8 cellular contexts compared by ENCODE assay signal in the genomic region with DNA sequence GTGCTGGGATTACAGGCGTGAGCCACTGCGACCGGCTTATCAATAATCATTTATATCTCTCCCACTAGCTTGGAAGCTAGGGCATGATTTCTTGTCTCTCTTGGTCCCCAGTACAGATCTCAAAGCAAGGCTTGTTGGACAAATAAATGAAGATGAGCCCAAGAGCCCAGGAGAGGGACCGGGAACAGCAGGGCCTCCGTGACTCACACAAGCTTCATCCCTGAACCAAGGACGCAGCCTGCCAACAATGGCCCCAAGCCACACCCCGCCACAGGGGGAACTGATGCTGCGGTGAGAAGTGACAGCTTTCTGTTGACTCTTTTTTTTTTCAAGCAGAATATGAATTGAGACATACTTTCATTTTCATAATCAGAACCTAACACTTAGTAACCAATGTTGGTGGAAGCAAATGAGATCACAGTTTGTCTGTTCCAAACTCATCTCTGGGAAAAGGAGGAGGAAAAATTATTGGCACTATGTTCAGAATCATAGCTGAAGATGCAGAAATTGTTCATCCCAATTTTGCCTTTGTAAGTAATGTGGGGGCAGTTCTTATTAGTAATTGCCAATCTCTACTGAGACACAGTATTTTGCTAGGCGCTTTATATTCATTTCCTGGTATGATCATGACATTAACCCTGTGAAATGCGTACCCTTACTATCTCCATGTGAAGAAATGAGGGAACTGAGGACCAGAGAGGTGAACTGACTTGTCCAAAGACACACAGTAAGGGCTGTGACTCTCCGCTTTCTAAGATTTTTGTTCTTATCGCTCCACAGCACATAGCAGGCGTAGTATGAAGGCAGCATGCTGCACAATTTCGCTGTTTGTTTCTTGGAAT. TPM values are rescaled to one million over a fixed set of nuclear protein-coding genes. Genes with fewer than 3 reads are reported as not detected.
DNase-seq lines count a peak whose midpoint lies in the region; ATAC-seq and TF ChIP-seq lines count a peak whose summit lies in the region.

No MANE protein-coding gene starts in this region.

- H3K4me1 ChIP-seq in effector memory CD4-positive, alpha-beta T cell (ENCODE audit: control insufficient read depth, insufficient read depth, low read length, poor library complexity, severe bottlenecking) = peaks cover 29% of the 10 kb centered on the region
- H3K4me1 ChIP-seq in neuronal stem cell (ENCODE audit: control insufficient read depth in 2 of 2, insufficient read depth in 1 of 2, low read depth in 1 of 2, low read length in 2 of 2) = peaks cover under 1 to 10% of the 10 kb centered on the region in 2 donors

- no peaks in the 10 kb centered on the region for H3K36me3 Mint-ChIP-seq in activated CD8-positive, alpha-beta T cell treated with anti-CD3 and anti-CD28 coated beads, Interleukin-2, amount 10 ng/mL, durations not matched to agents 7 days and 5 days (ENCODE audit: low read depth)

- DNase-seq in NCI-H146 treated with DMSO at 0.1 percent for 48 hours (lab: John Stamatoyannopoulos, UW; ENCODE audit: unreplicated experiment) (peak; percentile 5), neuronal stem cell (ENCODE audit: low spot score) (no peak), stromal cell of bone marrow (ENCODE audit: low read depth) (peak; percentile 81), NCI-H1930 (lab: John Stamatoyannopoulos, UW) (no peak)
- peak; percentile 92 for DNase-seq in activated CD8-positive, alpha-beta T cell treated with anti-CD3 and anti-CD28 coated beads, Interleukin-2, amount 10 ng/mL, durations not matched to agents 7 days and 5 days
- peak; percentile 81 to 84 (median 83) for DNase-seq in effector memory CD4-positive, alpha-beta T cell

- peak overlapping the region; percentile 18 for H2AFZ ChIP-seq in neuronal stem cell (ENCODE audit: low read length)

- H3K9me3 Mint-ChIP-seq in activated CD8-positive, alpha-beta T cell treated with anti-CD3 and anti-CD28 coated beads, Interleukin-2, amount 10 ng/mL, durations not matched to agents 7 days and 5 days (ENCODE audit: insufficient read depth) = no peaks in the 10 kb centered on the region

- no peak overlapping the region for H3K9ac ChIP-seq in neuronal stem cell (ENCODE audit: low read depth, low read length, poor library complexity)

- no peak overlapping the region for H4K91ac ChIP-seq in neuronal stem cell (ENCODE audit: low read depth, low read length, poor library complexity)

- H2BK15ac ChIP-seq in neuronal stem cell (ENCODE audit: low read length) = no peak overlapping the region

- no peak overlapping the region for H3K4ac ChIP-seq in neuronal stem cell (ENCODE audit: low read length)

- no peak overlapping the region for H3K23ac ChIP-seq in neuronal stem cell (ENCODE audit: low read depth, low read length, poor library complexity)

- peak overlapping the region; percentile 89 for H3K27ac ChIP-seq in effector memory CD4-positive, alpha-beta T cell (ENCODE audit: insufficient read depth, low read length, poor library complexity, severe bottlenecking)
- H3K27ac ChIP-seq in neuronal stem cell (replicated peaks; ENCODE audit: low read length) = no peak overlapping the region

- POLR2A ChIA-PET in activated CD8-positive, alpha-beta T cell treated with anti-CD3 and anti-CD28 coated beads, Interleukin-2, amount 10 ng/mL, durations not matched to agents 7 days and 5 days (lab: Charles Lee) = interaction anchor here (0.6 to 2.4 kb wide), 11 partner anchors 8 to 279 kb away, joined by 3 to 15 read pairs (median 4); a partner anchor contains a TSS

- H3K27me3 ChIP-seq in effector memory CD4-positive, alpha-beta T cell (replicated peaks; ENCODE audit: control insufficient read depth, insufficient read depth, low read length, poor library complexity, severe bottlenecking) = no peaks in the 10 kb centered on the region
- peaks cover 0 to 2% (median 0%) of the 10 kb centered on the region in 3 experiments for H3K27me3 ChIP-seq in neuronal stem cell (ENCODE audit: control insufficient read depth in 3 of 3, insufficient read depth in 3 of 3, low read depth in 1 of 3, low read length in 3 of 3)

- no peaks in the 10 kb centered on the region for H3K36me3 ChIP-seq in effector memory CD4-positive, alpha-beta T cell (ENCODE audit: control insufficient read depth, insufficient read depth, low read length)
- H3K36me3 ChIP-seq in neuronal stem cell (replicated peaks in 1 of 2; ENCODE audit: control insufficient read depth in 2 of 2, insufficient read depth in 2 of 2, low read length in 2 of 2) = no peaks in the 10 kb centered on the region

- H3K27me3 Mint-ChIP-seq in activated CD8-positive, alpha-beta T cell treated with anti-CD3 and anti-CD28 coated beads, Interleukin-2, amount 10 ng/mL, durations not matched to agents 7 days and 5 days (ENCODE audit: low read depth) = no peaks in the 10 kb centered on the region

- no peak overlapping the region for H2BK120ac ChIP-seq in neuronal stem cell (ENCODE audit: low read depth, low read length)

- no peak overlapping the region for H4K8ac ChIP-seq in neuronal stem cell (ENCODE audit: low read depth, low read length)

- H2AK5ac ChIP-seq in neuronal stem cell (ENCODE audit: low read depth, low read length) = no peak overlapping the region

- H3K4me1 Mint-ChIP-seq in activated CD8-positive, alpha-beta T cell treated with anti-CD3 and anti-CD28 coated beads, Interleukin-2, amount 10 ng/mL, durations not matched to agents 7 days and 5 days (ENCODE audit: low read depth) = peaks cover 39% of the 10 kb centered on the region

- no peak overlapping the region for H3K14ac ChIP-seq in neuronal stem cell (ENCODE audit: low read length)

- H3K27ac Mint-ChIP-seq in activated CD8-positive, alpha-beta T cell treated with anti-CD3 and anti-CD28 coated beads, Interleukin-2, amount 10 ng/mL, durations not matched to agents 7 days and 5 days = peak overlapping the region; percentile 87

- no peak overlapping the region for H2BK12ac ChIP-seq in neuronal stem cell (ENCODE audit: low read length)

- H3K4me3 Mint-ChIP-seq in activated CD8-positive, alpha-beta T cell treated with anti-CD3 and anti-CD28 coated beads, Interleukin-2, amount 10 ng/mL, durations not matched to agents 7 days and 5 days = peak overlapping the region; percentile 55

- no peak overlapping the region for H3K4me2 ChIP-seq in neuronal stem cell (ENCODE audit: insufficient read depth, low read length, poor library complexity, severe bottlenecking)

- no peaks in the 10 kb centered on the region for H3K79me1 ChIP-seq in neuronal stem cell (ENCODE audit: low read depth, low read length)

- H3K9me3 ChIP-seq in effector memory CD4-positive, alpha-beta T cell (ENCODE audit: control insufficient read depth, low read length) = no peaks in the 10 kb centered on the region
- no peaks in the 10 kb centered on the region for H3K9me3 ChIP-seq in neuronal stem cell (replicated peaks in 1 of 2; ENCODE audit: control insufficient read depth in 2 of 2, insufficient read depth in 1 of 2, low read depth in 1 of 2, low read length in 2 of 2)

- CTCF ChIA-PET in activated CD8-positive, alpha-beta T cell treated with anti-CD3 and anti-CD28 coated beads, Interleukin-2, amount 10 ng/mL, durations not matched to agents 7 days and 5 days (lab: Charles Lee) = interaction anchor here (0.9 to 2.2 kb wide), 9 partner anchors 12 to 367 kb away, joined by 3 to 7 read pairs (median 3); a partner anchor contains a TSS

- peak overlapping the region; percentile 20 for H3K4me3 ChIP-seq in effector memory CD4-positive, alpha-beta T cell (ENCODE audit: insufficient read depth, low read depth, low read length, poor library complexity, severe bottlenecking)
- no peak overlapping the region for H3K4me3 ChIP-seq in neuronal stem cell (ENCODE audit: low read length in 2 of 2)

- no peak overlapping the region for H2BK5ac ChIP-seq in neuronal stem cell (ENCODE audit: low read length)

- no peak overlapping the region for H3K18ac ChIP-seq in neuronal stem cell (ENCODE audit: low read length)

- WGBS in neuronal stem cell (ENCODE audit: extremely low coverage in 2 of 2, insufficient read length in 2 of 2, insufficient replicate concordance in 1 of 2), 2 donors = no CpG with 5 or more reads among the region's 14 CpGs

- peak; percentile 64 for TF ChIP-seq POLR2A in GM18505 (IDR thresholded peaks at IDR 0.05; ENCODE audit: borderline replicate concordance, extremely low read depth, insufficient read depth, insufficient read length)

- ATAC-seq in GM18505 (IDR thresholded peaks at IDR 0.05; ENCODE audit: unreplicated experiment) (peak; percentile 76), HG02610 (IDR thresholded peaks at IDR 0.05; ENCODE audit: unreplicated experiment) (peak; percentile 85)
- ATAC-seq in activated CD8-positive, alpha-beta T cell treated with anti-CD3 and anti-CD28 coated beads, Interleukin-2, amount 10 ng/mL, durations not matched to agents 7 days and 5 days = peak; percentile 90

RNA-seq across cellular contexts. Expression of a gene that starts 6.6 kb away (rescaled TPM):
- 10 to 100 TPM; 55.6 to 56.6 TPM for total RNA-seq in activated CD8-positive, alpha-beta T cell treated with anti-CD3 and anti-CD28 coated beads, Interleukin-2, amount 10 ng/mL, durations not matched to agents 7 days and 5 days
- 10.2 TPM for polyA plus RNA-seq in neuronal stem cell (2013, experiment 1 of 2)
- polyA plus RNA-seq in neuronal stem cell (2013, experiment 2 of 2) = 10.0 TPM

RNA-seq across cellular contexts. Expression of a gene that starts 56.4 kb away (rescaled TPM):
- total RNA-seq in activated CD8-positive, alpha-beta T cell treated with anti-CD3 and anti-CD28 coated beads, Interleukin-2, amount 10 ng/mL, durations not matched to agents 7 days and 5 days = 10 to 100 TPM; 50.4 to 52.7 TPM
- 73.5 TPM for polyA plus RNA-seq in neuronal stem cell (2013, experiment 1 of 2)
- polyA plus RNA-seq in neuronal stem cell (2013, experiment 2 of 2) = 73.3 TPM

Comparison
In these comparisons a context has a peak if more than half of its experiments do, and no peak if none do; other contexts are left out.
1. DNase-seq: peak in NCI-H146 treated with DMSO at 0.1 percent for 48 hours (single experiment), activated CD8-positive, alpha-beta T cell treated with anti-CD3 and anti-CD28 coated beads, Interleukin-2, amount 10 ng/mL, durations not matched to agents 7 days and 5 days (single experiment), effector memory CD4-positive, alpha-beta T cell (3 of 3) and stromal cell of bone marrow (single experiment); none in neuronal stem cell (single experiment) and NCI-H1930 (0 of 2).
2. Peak in every context shown above with its lines, with median percentiles within 50 percentile points of each other: ATAC-seq.